ENCODE assay signal across 1 cellular context in genomic region chr2:74958277-74959105, GRCh38.
TF ChIP-seq lines count a peak whose summit lies in the region.

Gene POLE4 (plus strand): TSS chr2:74958643. CDS start chr2:74958680, 37 bp downstream.

TF ChIP-seq in HepG2, 621 proteins besides CTCF, POLR2A, EP300 and RAD21 (continued from another document and continues in another):
- TF ChIP-seq BRF2 (CRISPR knock-in tag; IDR thresholded peaks at IDR 0.05) (peak; percentile 99), MEF2D (CRISPR knock-in tag; IDR thresholded peaks at IDR 0.05) (peak; percentile 97), TGIF2 (CRISPR knock-in tag; IDR thresholded peaks at IDR 0.05) (peak; percentile 89), PRDM10 (CRISPR knock-in tag; IDR thresholded peaks at IDR 0.05; ENCODE audit: low read depth) (no peak), ZNF569 (CRISPR knock-in tag; IDR thresholded peaks at IDR 0.05; ENCODE audit: borderline replicate concordance) (peak; percentile 96), LCORL (IDR thresholded peaks at IDR 0.05) (no peak), LCORL (CRISPR knock-in tag; IDR thresholded peaks at IDR 0.05) (peak; percentile 80), ZNF709 (CRISPR knock-in tag; IDR thresholded peaks at IDR 0.05) (peak; percentile 100), THAP11 (CRISPR knock-in tag; IDR thresholded peaks at IDR 0.05) (peak; percentile 75), MAX (IDR thresholded peaks at IDR 0.05) (peak; percentile 97), HOXD1 (CRISPR knock-in tag; IDR thresholded peaks at IDR 0.05) (peak; percentile 61; the same call in 1 of the 2 replicates), KLF16 (CRISPR knock-in tag; IDR thresholded peaks at IDR 0.05) (peak; percentile 77 to 98; a peak in 3 of 4 replicates), ZNF563 (CRISPR knock-in tag; IDR thresholded peaks at IDR 0.05) (peak; percentile 100), FOXP4 (CRISPR knock-in tag; IDR thresholded peaks at IDR 0.05) (peak; percentile 34), NBN (conservative IDR thresholded peaks at IDR 0.05) (no peak), ZNF235 (CRISPR knock-in tag; IDR thresholded peaks at IDR 0.05; ENCODE audit: borderline replicate concordance) (peak; percentile 99), ARNT2 (CRISPR knock-in tag; IDR thresholded peaks at IDR 0.05; ENCODE audit: low read depth) (peak; percentile 100), ZNF646 (CRISPR knock-in tag; IDR thresholded peaks at IDR 0.05) (peak; percentile 69; the same call in 1 of the 2 replicates), SIN3A (IDR thresholded peaks at IDR 0.05; ENCODE audit: borderline replicate concordance, low read depth, low read length) (no peak), GPN1 (CRISPR knock-in tag; IDR thresholded peaks at IDR 0.05; ENCODE audit: borderline replicate concordance) (peak; percentile 90; the same call in 1 of the 2 replicates), ZNF138 (CRISPR knock-in tag; IDR thresholded peaks at IDR 0.05; ENCODE audit: low read depth) (peak; percentile 87; the same call in 1 of the 2 replicates), PRMT3 (CRISPR knock-in tag; IDR thresholded peaks at IDR 0.05; ENCODE audit: borderline replicate concordance, low read depth) (peak; percentile 98), ZBTB7A (CRISPR knock-in tag; IDR thresholded peaks at IDR 0.05) (peak; percentile 83), RFX5 (IDR thresholded peaks at IDR 0.05; ENCODE audit: low read depth, low read length) (peak; percentile 35; the same call in 1 of the 2 replicates), ZNF615 (CRISPR knock-in tag; IDR thresholded peaks at IDR 0.05; ENCODE audit: borderline replicate concordance) (peak; percentile 96), ZNF589 (CRISPR knock-in tag; conservative IDR thresholded peaks at IDR 0.05) (peak; percentile 91; the same call in 1 of the 2 replicates), ZNF639 (CRISPR knock-in tag; conservative IDR thresholded peaks at IDR 0.05) (peak; percentile 94; the same call in 1 of the 2 replicates), AKNA (CRISPR knock-in tag; IDR thresholded peaks at IDR 0.05; ENCODE audit: borderline replicate concordance) (peak; percentile 94), ZNF740 (CRISPR knock-in tag; IDR thresholded peaks at IDR 0.05) (peak; percentile 85; the same call in 1 of the 2 replicates), ZSCAN20 (CRISPR knock-in tag; IDR thresholded peaks at IDR 0.05; ENCODE audit: borderline replicate concordance) (peak; percentile 87; the same call in 1 of the 2 replicates), GATAD1 (CRISPR knock-in tag; IDR thresholded peaks at IDR 0.05) (peak; percentile 70), ZNF512 (CRISPR knock-in tag; IDR thresholded peaks at IDR 0.05) (no peak), ZNF441 (CRISPR knock-in tag; IDR thresholded peaks at IDR 0.05; ENCODE audit: borderline replicate concordance) (peak; percentile 87), ZNF580 (CRISPR knock-in tag; IDR thresholded peaks at IDR 0.05; ENCODE audit: borderline replicate concordance, low read depth) (peak; percentile 89; the same call in 1 of the 2 replicates), ZFY (CRISPR knock-in tag; IDR thresholded peaks at IDR 0.05) (peak; percentile 95)
